1 cellular context compared by ENCODE assay signal in genomic region chr12:110562386-110562785, GRCh38.
A peak's percentile ranks its signal among the peaks of the same experiment; 100 is the strongest.
TF ChIP-seq lines count a peak whose summit lies in the region.

No MANE protein-coding gene starts in this region.

TF ChIP-seq in K562, 482 proteins besides CTCF, POLR2A, EP300 and RAD21:
- TF ChIP-seq TBP (optimal IDR thresholded peaks at IDR 0.05; ENCODE audit: low read depth, low read length) (peak; percentile 57), SPI1 (IDR thresholded peaks at IDR 0.05; ENCODE audit: borderline replicate concordance, low read depth, low read length) (peak; percentile 90)
